Comparison of ENCODE assay signal across 26 cellular contexts in genomic region chr5:17129093-17129492, GRCh38.
DNase-seq lines count a peak whose midpoint lies in the region; ATAC-seq and TF ChIP-seq lines count a peak whose summit lies in the region.
"Had no signal": no experiment of that assay in that cellular context is flagged by ENCODE, and none has a peak within 500 bp of the region (broad histone marks: within the 10 kb centered on the region; RNA-seq: fewer than 3 reads in every experiment).

No MANE protein-coding gene starts in this region.

- H3K27me3 ChIP-seq in duodenal mucosa (ENCODE audit: control insufficient read depth in 1 of 2, insufficient read depth in 2 of 2, low read length in 2 of 2) (no peaks in the 10 kb centered on the region), lower lobe of right lung (ENCODE audit: low read depth) (no peaks in the 10 kb centered on the region)

- H3K9me3 Mint-ChIP-seq in type B pancreatic cell = no peaks in the 10 kb centered on the region

- H3K4me3 ChIP-seq in duodenal mucosa (ENCODE audit: low read depth in 1 of 2, low read length in 2 of 2) (no peak overlapping the region), lower lobe of right lung (no peak overlapping the region)

- intact Hi-C loops in lower lobe of right lung (cut with DNase I) = no loop called here

- H3K9me3 ChIP-seq in duodenal mucosa (ENCODE audit: control insufficient read depth in 1 of 2, low read length in 2 of 2) (no peaks in the 10 kb centered on the region), lower lobe of right lung (no peaks in the 10 kb centered on the region)

- H3K4me1 ChIP-seq in duodenal mucosa (ENCODE audit: control insufficient read depth in 1 of 2, insufficient read depth in 2 of 2, low read length in 2 of 2) = peaks cover 5 to 7% of the 10 kb centered on the region in 2 donors
- H3K4me1 ChIP-seq in lower lobe of right lung = peaks cover 9% of the 10 kb centered on the region

- no peak overlapping the region for H3K27ac Mint-ChIP-seq in type B pancreatic cell
- H3K27ac Mint-ChIP-seq: CD8-positive, alpha-beta memory T cell; progenitor cell of endocrine pancreas; stimulated activated memory B cell treated with anti-CD40 and anti-IgM and Interleukin-4, amounts not matched to agents 10 μg/mL and 1 μg/mL and 100 μg/mL, for 72 hours; T-cell had no signal

- no peaks in the 10 kb centered on the region for H3K27me3 Mint-ChIP-seq in type B pancreatic cell
- H3K27me3 Mint-ChIP-seq: central memory CD8-positive, alpha-beta T cell had no signal

- H3K27ac ChIP-seq in duodenal mucosa (ENCODE audit: low read depth, low read length) = peak overlapping the region; percentile 13
- no peak overlapping the region for H3K27ac ChIP-seq in lower lobe of right lung

- TF ChIP-seq CTCF in lower lobe of right lung (IDR thresholded peaks at IDR 0.05) (no peak), type B pancreatic cell (conservative IDR thresholded peaks at IDR 0.05) (no peak)

- no peaks in the 10 kb centered on the region for H3K36me3 Mint-ChIP-seq in type B pancreatic cell
- H3K36me3 Mint-ChIP-seq: CD8-positive, alpha-beta memory T cell; stimulated activated memory B cell treated with anti-CD40 and anti-IgM and Interleukin-4, amounts not matched to agents 10 μg/mL and 1 μg/mL and 100 μg/mL, for 72 hours; T-cell had no signal

- no peak overlapping the region for H3K9ac ChIP-seq in duodenal mucosa (ENCODE audit: low read depth in 1 of 2, low read length in 2 of 2)

- peak; percentile 29 to 34 for ATAC-seq in lower lobe of right lung
- no peak for ATAC-seq in HG02970 (IDR thresholded peaks at IDR 0.05; ENCODE audit: low FRiP score, unreplicated experiment)
- no peak for ATAC-seq in GM18907 (IDR thresholded peaks at IDR 0.05; ENCODE audit: unreplicated experiment)
- no peak for ATAC-seq in GM21717 (IDR thresholded peaks at IDR 0.05; ENCODE audit: unreplicated experiment)
- ATAC-seq: left colon; stimulated activated memory B cell treated with anti-CD40 and anti-IgM and Interleukin-4, amounts not matched to agents 10 μg/mL and 1 μg/mL and 100 μg/mL, for 72 hours; T-cell had no signal

- peaks cover 14% of the 10 kb centered on the region for H3K4me1 Mint-ChIP-seq in type B pancreatic cell (ENCODE audit: unreplicated experiment)
- H3K4me1 Mint-ChIP-seq: central memory CD8-positive, alpha-beta T cell; stimulated activated memory B cell treated with anti-CD40 and anti-IgM and Interleukin-4, amounts not matched to agents 10 μg/mL and 1 μg/mL and 100 μg/mL, for 72 hours had no signal

- peak; percentile 36 for DNase-seq in RPMI7951 (ENCODE audit: low read depth)
- no peak for DNase-seq in lower lobe of right lung
- DNase-seq in type B pancreatic cell (ENCODE audit: extremely low spot score, unreplicated experiment) = no peak
- DNase-seq: activated CD8-positive, alpha-beta memory T cell treated with anti-CD3 and anti-CD28 coated beads for 24 hours; activated naive CD4-positive, alpha-beta T cell treated with Interleukin-2 at 50 U/mL for 16 hours; activated T-cell treated with anti-CD3 and anti-CD28 coated beads, Interleukin-2, amount 50 U/mL, for 48 hours; amygdala; CD8-positive, alpha-beta memory T cell; effector CD4-positive, alpha-beta T cell; GDM1; H7; KBM-7; left colon; MV-4-11; NCI-H187 treated with DMSO at 0.1 percent for 48 hours; NCI-H226; NCI-H774; SHP77; T-cell had no signal

- H3K4me3 Mint-ChIP-seq in type B pancreatic cell = peak overlapping the region; percentile 58
- H3K4me3 Mint-ChIP-seq: CD8-positive, alpha-beta memory T cell; central memory CD8-positive, alpha-beta T cell; stimulated activated memory B cell treated with anti-CD40 and anti-IgM and Interleukin-4, amounts not matched to agents 10 μg/mL and 1 μg/mL and 100 μg/mL, for 72 hours; T-cell had no signal

- no peaks in the 10 kb centered on the region for H3K36me3 ChIP-seq in duodenal mucosa (ENCODE audit: control insufficient read depth in 1 of 2, insufficient read depth in 2 of 2, low read length in 2 of 2)
- H3K36me3 ChIP-seq in lower lobe of right lung = no peaks in the 10 kb centered on the region

Comparison
In these comparisons a context has a peak if more than half of its experiments do, and no peak if none do; other contexts are left out.
1. ATAC-seq: peak in lower lobe of right lung (2 of 2); none in HG02970 (single experiment), GM18907 (single experiment) and GM21717 (single experiment).